In the genomic region with DNA sequence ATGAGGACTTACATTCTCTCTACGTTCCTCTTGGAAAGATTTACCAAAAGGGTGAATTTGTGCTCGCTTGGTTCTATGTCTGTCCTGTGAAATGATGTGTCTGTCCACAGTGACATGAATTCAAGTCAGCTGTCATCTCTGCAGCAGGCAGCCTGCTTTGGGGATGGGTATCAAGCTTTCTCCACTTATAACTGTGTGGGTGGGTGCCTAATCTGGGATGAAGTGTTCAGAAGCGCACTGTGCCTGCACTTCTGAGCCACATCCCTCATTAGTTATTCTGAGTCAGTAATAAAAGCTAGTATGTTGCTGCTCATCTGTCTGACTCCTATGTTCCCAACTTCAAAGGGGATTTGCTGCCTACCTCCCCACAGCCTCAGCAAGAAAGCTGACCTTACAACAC, we compare ENCODE assay signal across 21 cellular contexts.
"Had no signal": no experiment of that assay in that cellular context is flagged by ENCODE, and none has a peak within 500 bp of the region (broad histone marks: within the 10 kb centered on the region; RNA-seq: fewer than 3 reads in every experiment).

No MANE protein-coding gene starts in this region.

- DNase-seq: dermis blood vessel endothelial cell; dorsolateral prefrontal cortex; effector CD4-positive, alpha-beta T cell; effector memory CD4-positive, alpha-beta T cell; erythroblast; esophagus squamous epithelium; foreskin fibroblast; gastrocnemius medialis; glutamatergic neuron; heart right ventricle; hippocampal formation; left cardiac atrium; left lung; left ventricle myocardium superior; lower lobe of right lung; mesenchymal stem cell; midbrain; naive thymus-derived CD4-positive, alpha-beta T cell had no signal

- H3K36me3 ChIP-seq: esophagus squamous epithelium, gastrocnemius medialis, heart right ventricle, left lung, lower lobe of right lung had no signal

- H3K4me3 ChIP-seq: coronary artery, dorsolateral prefrontal cortex, esophagus squamous epithelium, gastrocnemius medialis, heart right ventricle, left lung, lower lobe of right lung had no signal

- ATAC-seq: esophagus mucosa; gastrocnemius medialis; heart right ventricle; left cardiac atrium; left ventricle myocardium superior; naive thymus-derived CD4-positive, alpha-beta T cell had no signal

- H3K9me3 ChIP-seq: esophagus squamous epithelium, gastrocnemius medialis, lower lobe of right lung had no signal

- H3K27ac ChIP-seq: coronary artery, dorsolateral prefrontal cortex, epithelial cell of prostate, esophagus squamous epithelium, gastrocnemius medialis, heart right ventricle, left lung, lower lobe of right lung had no signal

- H3K27me3 ChIP-seq: esophagus squamous epithelium, gastrocnemius medialis, left lung had no signal

- H3K4me1 ChIP-seq: esophagus squamous epithelium, gastrocnemius medialis, heart right ventricle, left lung, lower lobe of right lung had no signal
